In the genomic region with DNA sequence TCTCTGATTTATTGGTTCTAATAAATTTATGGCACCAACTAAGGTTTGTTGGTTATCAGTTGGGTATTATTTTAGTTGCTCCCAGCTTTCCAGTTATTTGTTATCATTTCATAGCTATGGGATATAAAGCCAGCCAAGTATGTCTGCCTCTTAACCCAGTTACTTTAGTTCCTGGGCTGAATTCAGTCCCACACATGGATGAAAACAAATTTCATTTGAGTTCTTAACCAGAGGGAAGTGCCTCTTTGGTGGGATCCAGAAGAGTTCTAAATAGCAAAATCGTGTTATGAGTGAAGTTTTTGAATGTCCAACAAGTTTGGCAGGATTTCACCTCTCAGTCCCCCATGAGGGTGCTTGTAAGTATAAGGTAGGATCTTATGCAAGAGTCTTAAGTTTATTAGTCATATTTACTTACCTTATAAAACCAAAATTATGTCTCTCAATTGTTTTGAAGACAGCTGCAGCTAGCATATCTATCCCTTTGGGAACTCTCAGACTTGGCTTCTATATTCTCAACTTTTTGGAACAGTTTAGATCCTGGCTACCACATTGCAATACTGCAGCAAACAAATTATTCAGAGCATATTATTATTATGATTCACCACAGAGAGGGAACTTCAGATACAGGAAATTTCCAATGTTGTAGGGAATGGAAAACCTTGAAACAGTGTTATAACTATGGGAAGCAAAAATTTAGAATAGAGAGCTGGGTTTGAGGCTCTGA, we compare ENCODE assay signal across 14 cellular contexts.
DNase-seq lines count a peak whose midpoint lies in the region; ATAC-seq and TF ChIP-seq lines count a peak whose summit lies in the region.
"Had no signal": no experiment of that assay in that cellular context is flagged by ENCODE, and none has a peak within 500 bp of the region (broad histone marks: within the 10 kb centered on the region; RNA-seq: fewer than 3 reads in every experiment).

No MANE protein-coding gene starts in this region.

- no peaks in the 10 kb centered on the region for H3K9me3 ChIP-seq in suprapubic skin
- H3K9me3 ChIP-seq: BLaER1 had no signal

- no peak for TF ChIP-seq POLR2A in suprapubic skin (IDR thresholded peaks at IDR 0.05)

- TF ChIP-seq CTCF in epithelial cell of esophagus (IDR thresholded peaks at IDR 0.05; ENCODE audit: insufficient read depth, low read depth, low read length, missing control alignments) (no peak), suprapubic skin (IDR thresholded peaks at IDR 0.05) (no peak)

- H3K27ac ChIP-seq in suprapubic skin: peak overlapping the region; percentile 3
- H3K27ac ChIP-seq: BLaER1 had no signal

- no peaks in the 10 kb centered on the region for H3K27me3 ChIP-seq in suprapubic skin
- H3K27me3 ChIP-seq: BLaER1 had no signal

- no peaks in the 10 kb centered on the region for H3K27me3 Mint-ChIP-seq in activated T-cell treated with anti-CD3 and anti-CD28 coated beads, Interleukin-2, amount 50 U/mL, for 4 hours (ENCODE audit: low read depth)
- H3K27me3 Mint-ChIP-seq: activated naive CD4-positive, alpha-beta T cell treated with anti-CD3 and anti-CD28 coated beads, Interleukin-2, amount 10 ng/mL, durations not matched to agents 7 days and 5 days had no signal

- H3K9me3 Mint-ChIP-seq in activated T-cell treated with anti-CD3 and anti-CD28 coated beads, Interleukin-2, amount 50 U/mL, for 4 hours: peaks cover 4% of the 10 kb centered on the region
- H3K9me3 Mint-ChIP-seq: nephron progenitor cell had no signal

- no peaks in the 10 kb centered on the region for H3K4me1 ChIP-seq in suprapubic skin
- H3K4me1 ChIP-seq: BLaER1 had no signal

- no peaks in the 10 kb centered on the region for H3K36me3 ChIP-seq in suprapubic skin
- H3K36me3 ChIP-seq: BLaER1 had no signal

- no peak overlapping the region for H3K4me3 Mint-ChIP-seq in activated T-cell treated with anti-CD3 and anti-CD28 coated beads, Interleukin-2, amount 50 U/mL, for 4 hours
- H3K4me3 Mint-ChIP-seq: activated naive CD4-positive, alpha-beta T cell treated with anti-CD3 and anti-CD28 coated beads, Interleukin-2, amount 10 ng/mL, durations not matched to agents 7 days and 5 days; nephron progenitor cell had no signal

- H3K4me1 Mint-ChIP-seq in activated T-cell treated with anti-CD3 and anti-CD28 coated beads, Interleukin-2, amount 50 U/mL, for 4 hours (ENCODE audit: low read depth): no peaks in the 10 kb centered on the region
- H3K4me1 Mint-ChIP-seq: activated naive CD4-positive, alpha-beta T cell treated with anti-CD3 and anti-CD28 coated beads, Interleukin-2, amount 10 ng/mL, durations not matched to agents 7 days and 5 days; nephron progenitor cell had no signal

- no peak for TF ChIP-seq EP300 in suprapubic skin (IDR thresholded peaks at IDR 0.05)

- ATAC-seq in GM18907 (IDR thresholded peaks at IDR 0.05; ENCODE audit: unreplicated experiment): no peak
- ATAC-seq in activated T-cell treated with anti-CD3 and anti-CD28 coated beads, Interleukin-2, amount 50 U/mL, for 4 hours: no peak
- ATAC-seq: left lobe of liver had no signal

- DNase-seq in M059J (ENCODE audit: low read depth): peak; percentile 29
- peak; percentile 7 for DNase-seq in epithelial cell of esophagus (ENCODE audit: low read depth)
- peak; percentile 1 for DNase-seq in iris pigment epithelial cell (ENCODE audit: low read depth)
- no peak for DNase-seq in suprapubic skin (ENCODE audit: low spot score in 2 of 2)
- DNase-seq in activated T-cell treated with anti-CD3 and anti-CD28 coated beads, Interleukin-2, amount 50 U/mL, for 4 hours: no peak
- DNase-seq in NCI-H748 (lab: John Stamatoyannopoulos, UW; ENCODE audit: unreplicated experiment): no peak
- no peak for DNase-seq in DMS53 (lab: John Stamatoyannopoulos, UW)
- DNase-seq: activated naive CD4-positive, alpha-beta T cell treated with anti-CD3 and anti-CD28 coated beads, Interleukin-2, amount 10 ng/mL, durations not matched to agents 7 days and 5 days; activated T-cell treated with anti-CD3 and anti-CD28 coated beads for 4 hours; nephron progenitor cell; SW 1271 had no signal

- 29% methylated on average over 1 of the region's 1 CpG for WGBS in suprapubic skin

- no peaks in the 10 kb centered on the region for H3K36me3 Mint-ChIP-seq in activated T-cell treated with anti-CD3 and anti-CD28 coated beads, Interleukin-2, amount 50 U/mL, for 4 hours (ENCODE audit: insufficient read depth)
- H3K36me3 Mint-ChIP-seq: activated naive CD4-positive, alpha-beta T cell treated with anti-CD3 and anti-CD28 coated beads, Interleukin-2, amount 10 ng/mL, durations not matched to agents 7 days and 5 days had no signal

- no peak overlapping the region for H3K4me3 ChIP-seq in epithelial cell of esophagus (ENCODE audit: low read length)
- no peak overlapping the region for H3K4me3 ChIP-seq in suprapubic skin
- H3K4me3 ChIP-seq: BLaER1 had no signal

Comparison
In these comparisons a context has a peak if more than half of its experiments do, and no peak if none do; other contexts are left out.
1. DNase-seq: peak in M059J (single experiment), epithelial cell of esophagus (single experiment) and iris pigment epithelial cell (single experiment); none in suprapubic skin (0 of 2), activated T-cell treated with anti-CD3 and anti-CD28 coated beads, Interleukin-2, amount 50 U/mL, for 4 hours (single experiment), NCI-H748 (single experiment) and DMS53 (single experiment).